Comparison of ENCODE assay signal across 31 cellular contexts in genomic region chr20:2516399-2516798, GRCh38. TPM values are rescaled to one million over a fixed set of nuclear protein-coding genes. Genes with fewer than 3 reads are reported as not detected.
"Had no signal": no experiment of that assay in that cellular context is flagged by ENCODE, and none has a peak within 500 bp of the region (broad histone marks: within the 10 kb centered on the region; RNA-seq: fewer than 3 reads in every experiment).

No MANE protein-coding gene starts in this region.

- DNase-seq: activated CD4-positive, alpha-beta T cell treated with anti-CD3 and anti-CD28 coated beads, Interleukin-2, amount 10 ng/mL, durations not matched to agents 7 days and 5 days; activated CD4-positive, alpha-beta T cell treated with anti-CD3 and anti-CD28 coated beads, Interleukin-2, amount 50 U/mL, for 48 hours; activated CD8-positive, alpha-beta T cell treated with anti-CD3 and anti-CD28 coated beads, Interleukin-2, amount 10 ng/mL, durations not matched to agents 7 days and 5 days; activated gamma-delta T cell; activated naive CD4-positive, alpha-beta T cell treated with anti-CD3 and anti-CD28 coated beads for 36 hours; activated T-cell treated with anti-CD3 and anti-CD28 coated beads, Interleukin-2, amount 50 U/mL, for 24 hours; adrenal gland; body of pancreas; central memory CD4-positive, alpha-beta T cell; MM.1S; MV-4-11; NCI-H1092; NCI-H1436 treated with DMSO at 0.1 percent for 48 hours; NCI-H1694 treated with DMSO at 0.1 percent for 48 hours; NCI-H2029; NCI-H345; NCI-H524 treated with DMSO at 0.1 percent for 48 hours; SHP77; SJCRH30; T1000 had no signal

- FAIRE-seq: astrocyte had no signal

- H3K27ac ChIP-seq: adrenal gland, body of pancreas, breast epithelium, SJCRH30, SK-N-MC had no signal

- H3K4me1 ChIP-seq: adrenal gland, body of pancreas, breast epithelium, SJCRH30 had no signal

- H3K27ac Mint-ChIP-seq: activated CD4-positive, alpha-beta T cell treated with anti-CD3 and anti-CD28 coated beads, Interleukin-2, amount 10 ng/mL, durations not matched to agents 7 days and 5 days; activated CD8-positive, alpha-beta T cell treated with anti-CD3 and anti-CD28 coated beads, Interleukin-2, amount 10 ng/mL, durations not matched to agents 7 days and 5 days; activated naive CD4-positive, alpha-beta T cell treated with anti-CD3 and anti-CD28 coated beads for 36 hours; activated naive CD4-positive, alpha-beta T cell treated with anti-CD3 and anti-CD28 coated beads, Interleukin-2, amount 50 U/mL, for 72 hours; activated T-cell treated with anti-CD3 and anti-CD28 coated beads, Interleukin-2, amount 50 U/mL, for 24 hours; activated T-helper 2 cell treated with anti-CD3 and anti-CD28 coated beads, Interferon-gamma antibody, Interleukin-2, Interleukin-4, amounts not matched to agents 10 μg/mL and 5 μg/mL and 100 μg/mL, durations not matched to agents 14 hours and 24 hours and 36 hours had no signal

- H3K36me3 ChIP-seq: adrenal gland, breast epithelium, SJCRH30 had no signal

- H3K9me3 Mint-ChIP-seq: activated CD4-positive, alpha-beta T cell treated with anti-CD3 and anti-CD28 coated beads, Interleukin-2, amount 10 ng/mL, durations not matched to agents 7 days and 5 days; activated naive CD4-positive, alpha-beta T cell treated with anti-CD3 and anti-CD28 coated beads for 36 hours; activated naive CD4-positive, alpha-beta T cell treated with anti-CD3 and anti-CD28 coated beads, Interleukin-2, amount 50 U/mL, for 72 hours; activated T-cell treated with anti-CD3 and anti-CD28 coated beads, Interleukin-2, amount 50 U/mL, for 24 hours; activated T-helper 2 cell treated with anti-CD3 and anti-CD28 coated beads, Interferon-gamma antibody, Interleukin-2, Interleukin-4, amounts not matched to agents 10 μg/mL and 5 μg/mL and 100 μg/mL, durations not matched to agents 14 hours and 24 hours and 36 hours had no signal

- H3K27me3 ChIP-seq: adrenal gland, body of pancreas, breast epithelium, SJCRH30 had no signal

- ATAC-seq: activated CD8-positive, alpha-beta T cell treated with anti-CD3 and anti-CD28 coated beads, Interleukin-2, amount 10 ng/mL, durations not matched to agents 7 days and 5 days; activated naive CD4-positive, alpha-beta T cell treated with anti-CD3 and anti-CD28 coated beads, Interleukin-2, amount 50 U/mL, for 72 hours; body of pancreas; Panc1 had no signal

- H3K4me3 Mint-ChIP-seq: activated CD4-positive, alpha-beta T cell treated with anti-CD3 and anti-CD28 coated beads, Interleukin-2, amount 10 ng/mL, durations not matched to agents 7 days and 5 days; activated CD8-positive, alpha-beta T cell treated with anti-CD3 and anti-CD28 coated beads, Interleukin-2, amount 10 ng/mL, durations not matched to agents 7 days and 5 days; activated naive CD4-positive, alpha-beta T cell treated with anti-CD3 and anti-CD28 coated beads for 36 hours; activated T-cell treated with anti-CD3 and anti-CD28 coated beads, Interleukin-2, amount 50 U/mL, for 24 hours had no signal

- H3K4me3 ChIP-seq: adrenal gland, body of pancreas, breast epithelium, SJCRH30, SK-N-MC had no signal

- H3K9me3 ChIP-seq: adrenal gland, body of pancreas, breast epithelium, SJCRH30 had no signal

- H3K36me3 Mint-ChIP-seq: activated naive CD4-positive, alpha-beta T cell treated with anti-CD3 and anti-CD28 coated beads, Interleukin-2, amount 50 U/mL, for 72 hours had no signal

RNA-seq across cellular contexts. Expression of gene TMC2, which starts 20.0 kb away (rescaled TPM):
- total RNA-seq: activated CD4-positive, alpha-beta T cell treated with anti-CD3 and anti-CD28 coated beads, Interleukin-2, amount 10 ng/mL, durations not matched to agents 7 days and 5 days; activated CD8-positive, alpha-beta T cell treated with anti-CD3 and anti-CD28 coated beads, Interleukin-2, amount 10 ng/mL, durations not matched to agents 7 days and 5 days; activated naive CD4-positive, alpha-beta T cell treated with anti-CD3 and anti-CD28 coated beads for 36 hours; activated naive CD4-positive, alpha-beta T cell treated with anti-CD3 and anti-CD28 coated beads, Interleukin-2, amount 50 U/mL, for 72 hours; activated T-helper 2 cell treated with anti-CD3 and anti-CD28 coated beads, Interferon-gamma antibody, Interleukin-2, Interleukin-4, amounts not matched to agents 10 μg/mL and 5 μg/mL and 100 μg/mL, durations not matched to agents 14 hours and 24 hours and 36 hours; astrocyte; LHCN-M2; NCI-H460; RPMI7951; T-helper 1 cell treated with Interleukin-12 subunit alpha and Interleukin-12 subunit beta and Interleukin-4 antibody, amounts not matched to agents 30 ng/mL and 1 ng/mL, for 36 hours; T-helper 2 cell treated with Interferon-gamma antibody and Interleukin-4, amounts not matched to agents 100 ng/mL and 5 ng/mL, for 36 hours had no signal
